In the genomic region with DNA sequence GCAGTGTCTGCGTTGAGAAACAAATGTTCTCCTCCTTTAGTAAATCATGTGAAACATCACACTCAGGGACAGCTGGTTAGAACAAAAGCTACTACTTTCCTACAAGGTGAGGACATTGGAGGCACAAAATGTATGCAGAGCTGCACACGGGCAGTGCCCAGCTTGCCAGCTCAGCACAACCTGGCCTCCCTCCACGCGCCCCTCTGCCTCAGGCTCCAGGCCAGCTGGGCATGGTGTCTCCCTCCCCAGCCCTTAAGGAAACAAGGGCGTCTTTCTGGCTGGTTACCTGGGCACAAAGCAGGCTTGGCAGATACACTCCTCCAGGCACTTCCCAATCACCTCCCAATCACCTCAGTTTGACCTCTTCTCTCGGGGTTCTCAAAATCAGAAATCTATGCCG, we compare ENCODE assay signal across 30 cellular contexts.
"Had no signal": no experiment of that assay in that cellular context is flagged by ENCODE, and none has a peak within 500 bp of the region (broad histone marks: within the 10 kb centered on the region; RNA-seq: fewer than 3 reads in every experiment).

No MANE protein-coding gene starts in this region.

- H3K9me3 ChIP-seq: left lung, lower lobe of right lung, mucosa of descending colon, pancreas, testis, tibial artery, upper lobe of right lung had no signal

- DNase-seq: heart left ventricle; hypothalamus; immature natural killer cell; kidney; left colon; left lung; lower lobe of right lung; mammary epithelial cell; midbrain; mucosa of descending colon; naive thymus-derived CD4-positive, alpha-beta T cell; nucleus accumbens; pancreas; posterior cingulate gyrus; retina; right cardiac atrium; stimulated activated CD4-positive, alpha-beta T cell treated with anti-CD3 and anti-CD28 coated beads, Interleukin-12 subunit alpha, Interleukin-12 subunit beta, amount 100 ng/mL, for 4 hours; stimulated activated CD4-positive, alpha-beta T cell treated with anti-CD3 and anti-CD28 coated beads, Interleukin-15, amount 100 ng/mL, for 24 hours; stimulated activated CD4-positive, alpha-beta T cell treated with anti-CD3 and anti-CD28 coated beads, Interleukin-2, amount 100 ng/mL, for 24 hours; stimulated activated CD4-positive, alpha-beta T cell treated with anti-CD3 and anti-CD28 coated beads, Interleukin-4, amount 100 ng/mL, for 1 hour; stimulated activated naive B cell treated with anti-CD40 and anti-IgM and Interleukin-4, amounts not matched to agents 10 μg/mL and 1 μg/mL and 100 μg/mL, for 72 hours; stimulated activated naive CD8-positive, alpha-beta T cell treated with anti-CD3 and anti-CD28 coated beads, Interleukin-15, Interleukin-2, amounts not matched to agents 100 U/mL and 50 U/mL, for 24 hours; stomach; testis; tibial artery; trophoblast cell; upper lobe of right lung had no signal

- H3K27ac ChIP-seq: heart left ventricle, left lung, lower lobe of right lung, pancreas, skin epidermis, stomach, testis, tibial artery, upper lobe of right lung had no signal

- H3K4me3 ChIP-seq: heart left ventricle, left lung, lower lobe of right lung, mucosa of descending colon, pancreas, skin epidermis, stomach, testis, tibial artery, upper lobe of right lung had no signal

- H3K27me3 ChIP-seq: left lung, testis, tibial artery, upper lobe of right lung had no signal

- H3K36me3 ChIP-seq: heart left ventricle, left lung, lower lobe of right lung, pancreas, stomach, tibial artery, upper lobe of right lung had no signal

- H3K4me1 ChIP-seq: left lung, lower lobe of right lung, pancreas, stomach, testis, upper lobe of right lung had no signal

- ATAC-seq: heart left ventricle; left colon; left lung; lower lobe of right lung; mucosa of descending colon; naive thymus-derived CD4-positive, alpha-beta T cell; natural killer cell treated with Interleukin-12 subunit alpha and Interleukin-12 subunit beta and Interleukin-15 and Interleukin-18, amount 100 ng/mL, for 72 hours; right cardiac atrium; sciatic nerve; stimulated activated naive B cell treated with anti-CD40 and anti-IgM and Interleukin-4, amounts not matched to agents 10 μg/mL and 1 μg/mL and 100 μg/mL, for 72 hours; stimulated activated naive CD8-positive, alpha-beta T cell treated with anti-CD3 and anti-CD28 coated beads, Interleukin-15, Interleukin-2, amounts not matched to agents 100 U/mL and 50 U/mL, for 24 hours; upper lobe of right lung had no signal
